24 cellular contexts compared by ENCODE assay signal in the genomic region with DNA sequence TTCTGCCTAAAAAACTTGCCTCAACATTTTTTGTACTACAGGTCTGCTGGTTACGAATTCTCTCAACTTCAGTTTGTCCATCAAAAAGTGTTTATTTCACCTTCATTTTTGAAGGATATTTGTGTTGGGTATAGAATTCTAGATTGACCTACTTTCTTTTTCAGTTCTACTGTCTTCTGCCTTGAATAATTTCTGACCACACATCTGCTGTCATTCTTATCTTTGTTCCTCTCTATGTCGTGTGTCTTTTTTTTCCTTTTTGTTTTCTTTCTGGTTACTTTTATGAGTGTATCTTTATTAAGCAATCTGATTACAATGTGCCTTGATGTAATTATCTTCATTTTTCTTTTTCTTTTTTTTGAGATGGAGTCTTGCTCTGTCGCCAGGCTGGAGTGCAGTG.
"Had no signal": no experiment of that assay in that cellular context is flagged by ENCODE, and none has a peak within 500 bp of the region (broad histone marks: within the 10 kb centered on the region; RNA-seq: fewer than 3 reads in every experiment).

No MANE protein-coding gene starts in this region.

- H3K27ac ChIP-seq: foreskin keratinocyte, lower lobe of right lung, transverse colon, uterus, WERI-Rb-1 had no signal

- H3K36me3 ChIP-seq: lower lobe of right lung, transverse colon, uterus had no signal

- H3K27me3 Mint-ChIP-seq: activated T-cell treated with anti-CD3 and anti-CD28 coated beads, Interleukin-2, amount 50 U/mL, for 24 hours; activated T-helper 17 cell treated with anti-CD3 and anti-CD28 coated beads, Interleukin-2, amount 50 U/mL, for 72 hours; dendritic cell treated with granulocyte-macrophage colony-stimulating factor and Interleukin-4, amounts not matched to agents 40 ng/mL and 50 ng/mL, for 4 days; naive thymus-derived CD4-positive, alpha-beta T cell; stimulated activated naive B cell treated with anti-CD40 and anti-IgM and Interleukin-4, amounts not matched to agents 10 μg/mL and 1 μg/mL and 100 μg/mL, for 72 hours had no signal

- H3K4me3 Mint-ChIP-seq: activated T-cell treated with anti-CD3 and anti-CD28 coated beads, Interleukin-2, amount 50 U/mL, for 24 hours; activated T-helper 17 cell treated with anti-CD3 and anti-CD28 coated beads, Interleukin-2, amount 50 U/mL, for 72 hours; brain; dendritic cell treated with granulocyte-macrophage colony-stimulating factor and Interleukin-4, amounts not matched to agents 40 ng/mL and 50 ng/mL, for 4 days; naive thymus-derived CD4-positive, alpha-beta T cell; neural crest cell; stimulated activated naive B cell treated with anti-CD40 and anti-IgM and Interleukin-4, amounts not matched to agents 10 μg/mL and 1 μg/mL and 100 μg/mL, for 72 hours had no signal

- ATAC-seq: activated naive CD4-positive, alpha-beta T cell treated with anti-CD3 and anti-CD28 coated beads, Interleukin-2, amount 50 U/mL, for 72 hours; activated T-helper 17 cell treated with anti-CD3 and anti-CD28 coated beads, Interleukin-2, amount 50 U/mL, for 72 hours; foreskin keratinocyte; left lobe of liver; lower lobe of right lung; naive thymus-derived CD4-positive, alpha-beta T cell; sciatic nerve; stimulated activated naive B cell treated with anti-CD40 and anti-IgM and Interleukin-4, amounts not matched to agents 10 μg/mL and 1 μg/mL and 100 μg/mL, for 72 hours had no signal

- H3K4me1 Mint-ChIP-seq: brain had no signal

- H3K27me3 ChIP-seq: foreskin keratinocyte, transverse colon, uterus had no signal

- H3K27ac Mint-ChIP-seq: activated naive CD4-positive, alpha-beta T cell treated with anti-CD3 and anti-CD28 coated beads, Interleukin-2, amount 50 U/mL, for 72 hours; activated T-cell treated with anti-CD3 and anti-CD28 coated beads, Interleukin-2, amount 50 U/mL, for 24 hours; activated T-helper 17 cell treated with anti-CD3 and anti-CD28 coated beads, Interleukin-2, amount 50 U/mL, for 72 hours; brain; dendritic cell treated with granulocyte-macrophage colony-stimulating factor and Interleukin-4, amounts not matched to agents 40 ng/mL and 50 ng/mL, for 4 days; naive thymus-derived CD4-positive, alpha-beta T cell; stimulated activated naive B cell treated with anti-CD40 and anti-IgM and Interleukin-4, amounts not matched to agents 10 μg/mL and 1 μg/mL and 100 μg/mL, for 72 hours had no signal

- H3K4me3 ChIP-seq: lower lobe of right lung, transverse colon, uterus had no signal

- DNase-seq: activated CD4-positive, alpha-beta T cell treated with anti-CD3 and anti-CD28 coated beads for 1 hour; activated CD8-positive, alpha-beta memory T cell treated with anti-CD3 and anti-CD28 coated beads, Interleukin-2, amount 50 U/mL, for 4 hours; activated T-cell treated with anti-CD3 and anti-CD28 coated beads, Interleukin-2, amount 50 U/mL, for 24 hours; effector CD4-positive, alpha-beta T cell; erythroblast; foreskin keratinocyte; lower lobe of right lung; naive thymus-derived CD4-positive, alpha-beta T cell; occipital lobe; posterior cingulate gyrus; small intestine; stimulated activated CD4-positive, alpha-beta T cell treated with anti-CD3 and anti-CD28 coated beads, Interleukin-15, amount 100 ng/mL, for 24 hours; stimulated activated CD8-positive, alpha-beta memory T cell treated with anti-CD3 and anti-CD28 coated beads, Interleukin-4, amount 100 ng/mL, for 48 hours; stimulated activated naive B cell treated with anti-CD40 and anti-IgM and Interleukin-4, amounts not matched to agents 10 μg/mL and 1 μg/mL and 100 μg/mL, for 72 hours; transverse colon; uterus; WERI-Rb-1 had no signal
